Comparison of ENCODE assay signal across 22 cellular contexts in genomic region chr13:72061613-72062012, GRCh38.
DNase-seq lines count a peak whose midpoint lies in the region; ATAC-seq and TF ChIP-seq lines count a peak whose summit lies in the region.
"Had no signal": no experiment of that assay in that cellular context is flagged by ENCODE, and none has a peak within 500 bp of the region (broad histone marks: within the 10 kb centered on the region; RNA-seq: fewer than 3 reads in every experiment).

No MANE protein-coding gene starts in this region.

- no peak overlapping the region for H3K23ac ChIP-seq in mesenchymal stem cell (ENCODE audit: low read length in 2 of 2)

- peaks cover 13% of the 10 kb centered on the region for H3K4me1 ChIP-seq in GM23338 (ENCODE audit: insufficient read depth)
- no peaks in the 10 kb centered on the region for H3K4me1 ChIP-seq in HEK293 (ENCODE audit: control insufficient read depth, insufficient read depth, low read length)
- no peaks in the 10 kb centered on the region for H3K4me1 ChIP-seq in mesenchymal stem cell (ENCODE audit: control insufficient read depth, insufficient read depth, low read depth, low read length)
- H3K4me1 ChIP-seq in CD4-positive, alpha-beta memory T cell (ENCODE audit: insufficient read depth, low read length): no peaks in the 10 kb centered on the region
- H3K4me1 ChIP-seq: A549, BE2C had no signal

- H3K18ac ChIP-seq in mesenchymal stem cell (ENCODE audit: low read depth in 1 of 2, low read length in 2 of 2): no peak overlapping the region

- no peak overlapping the region for H3K4me3 ChIP-seq in GM23338
- H3K4me3 ChIP-seq in HEK293 (ENCODE audit: low read depth, low read length): no peak overlapping the region
- no peak overlapping the region for H3K4me3 ChIP-seq in mesenchymal stem cell (ENCODE audit: insufficient read depth in 1 of 2, low read depth in 1 of 2, low read length in 2 of 2)
- H3K4me3 ChIP-seq in CD4-positive, alpha-beta memory T cell (ENCODE audit: low read length in 2 of 2): no peak overlapping the region
- H3K4me3 ChIP-seq: A549; BLaER1 treated with 17β-estradiol and CSF1 and Interleukin-3, amounts not matched to agents 10 nM and 100 nM had no signal

- no peak overlapping the region for H3K4me2 ChIP-seq in GM23338
- no peak overlapping the region for H3K4me2 ChIP-seq in mesenchymal stem cell (ENCODE audit: low read length, poor library complexity, severe bottlenecking)
- H3K4me2 ChIP-seq: A549 had no signal

- TF ChIP-seq CTCF in GM23338 (conservative IDR thresholded peaks at IDR 0.05; ENCODE audit: low read depth in 2 of 2) (no peak), HEK293 (tag by site-specific recombination; IDR thresholded peaks at IDR 0.05) (no peak), WTC11 (IDR thresholded peaks at IDR 0.05) (no peak)

- CTCF ChIA-PET in HEK293 (lab: Yijun Ruan, JAX): interaction anchor here (0.7 kb wide), 1 partner anchor 263 kb away, joined by 3 read pairs; no protein-coding TSS in a partner anchor
- CTCF ChIA-PET in CD4-positive, alpha-beta memory T cell (lab: Charles Lee; ENCODE audit: partially characterized antibody): interaction anchor here (0.6 kb wide), 1 partner anchor 9 kb away, joined by 3 read pairs; no protein-coding TSS in a partner anchor
- CTCF ChIA-PET in WTC11 (lab: Charles Lee): interaction anchor here (0.6 kb wide), 1 partner anchor 41 kb away, joined by 3 read pairs; no protein-coding TSS in a partner anchor

- H3K14ac ChIP-seq in mesenchymal stem cell (ENCODE audit: low read length in 2 of 2): no peak overlapping the region

- no peak overlapping the region for H3K9ac ChIP-seq in mesenchymal stem cell (ENCODE audit: low read length)
- H3K9ac ChIP-seq: BLaER1 treated with 17β-estradiol and CSF1 and Interleukin-3, amounts not matched to agents 10 nM and 100 nM had no signal

- H3K27ac ChIP-seq in GM23338 (ENCODE audit: low read depth): no peak overlapping the region
- H3K27ac ChIP-seq in HEK293 (ENCODE audit: extremely low read depth, low read depth, low read length): no peak overlapping the region
- H3K27ac ChIP-seq in mesenchymal stem cell (ENCODE audit: low read length, poor library complexity, severe bottlenecking): no peak overlapping the region
- H3K27ac ChIP-seq in CD4-positive, alpha-beta memory T cell (ENCODE audit: low read depth, low read length): no peak overlapping the region
- H3K27ac ChIP-seq: A549 had no signal

- no peaks in the 10 kb centered on the region for H3K79me1 ChIP-seq in mesenchymal stem cell (replicated peaks; ENCODE audit: low read length, poor library complexity, severe bottlenecking)

- H3K36me3 ChIP-seq in GM23338 (ENCODE audit: insufficient read depth): no peaks in the 10 kb centered on the region; the same call in 1 of the 2 replicates
- H3K36me3 ChIP-seq in HEK293 (ENCODE audit: control insufficient read depth in 2 of 2, insufficient read depth in 1 of 2, low read length in 2 of 2): no peaks in the 10 kb centered on the region
- no peaks in the 10 kb centered on the region for H3K36me3 ChIP-seq in mesenchymal stem cell (ENCODE audit: control insufficient read depth in 1 of 2, insufficient read depth in 2 of 2, low read depth in 1 of 2, low read length in 2 of 2)
- no peaks in the 10 kb centered on the region for H3K36me3 ChIP-seq in CD4-positive, alpha-beta memory T cell (ENCODE audit: insufficient read depth, low read length)
- H3K36me3 ChIP-seq: BE2C; BLaER1 treated with 17β-estradiol and CSF1 and Interleukin-3, amounts not matched to agents 10 nM and 100 nM had no signal

- H2BK15ac ChIP-seq in mesenchymal stem cell (ENCODE audit: low read depth, poor library complexity, severe bottlenecking): no peak overlapping the region

- peaks cover 3% of the 10 kb centered on the region; the same call in 1 of the 2 replicates for H3K9me2 ChIP-seq in GM23338 (ENCODE audit: insufficient read depth)

- no peak overlapping the region for H2BK12ac ChIP-seq in mesenchymal stem cell (ENCODE audit: low read length in 2 of 2)

- H4K8ac ChIP-seq in mesenchymal stem cell (ENCODE audit: low read length): no peak overlapping the region

- no peak overlapping the region for H2AFZ ChIP-seq in GM23338
- H2AFZ ChIP-seq in mesenchymal stem cell (ENCODE audit: low read depth, low read length): no peak overlapping the region

- H3K36me3 Mint-ChIP-seq in GM23338 (ENCODE audit: low read depth) (peaks cover 6% of the 10 kb centered on the region), WTC11 (peaks cover 10% of the 10 kb centered on the region)
- no peaks in the 10 kb centered on the region for H3K36me3 Mint-ChIP-seq in CD4-positive, alpha-beta memory T cell
- H3K36me3 Mint-ChIP-seq: CD14-positive monocyte had no signal

- no peaks in the 10 kb centered on the region for H3K9me3 ChIP-seq in HEK293 (ENCODE audit: control insufficient read depth, insufficient read depth, low read depth, low read length)
- H3K9me3 ChIP-seq in mesenchymal stem cell (ENCODE audit: control insufficient read depth, low read length): peaks cover 22% of the 10 kb centered on the region
- no peaks in the 10 kb centered on the region for H3K9me3 ChIP-seq in CD4-positive, alpha-beta memory T cell (ENCODE audit: control insufficient read depth in 1 of 2, low read length in 2 of 2)
- H3K9me3 ChIP-seq: A549, BE2C had no signal

- H3K9me3 Mint-ChIP-seq in GM23338 (peaks cover 20% of the 10 kb centered on the region; the same call in 2 of the 3 replicates), WTC11 (peaks cover 37% of the 10 kb centered on the region)
- H3K9me3 Mint-ChIP-seq in CD4-positive, alpha-beta memory T cell: peaks cover 2 to 42% (median 15%) of the 10 kb centered on the region in 8 donors

- H3K4me3 Mint-ChIP-seq in GM23338: no peak overlapping the region
- H3K4me3 Mint-ChIP-seq in CD4-positive, alpha-beta memory T cell: no peak overlapping the region
- no peak overlapping the region for H3K4me3 Mint-ChIP-seq in WTC11
- H3K4me3 Mint-ChIP-seq: CD14-positive monocyte; CD4-positive, alpha-beta T cell; HFFc6 had no signal

- no peak overlapping the region for H2BK120ac ChIP-seq in mesenchymal stem cell (ENCODE audit: low read depth, low read length)

- DNase-seq in GM23338 (ENCODE audit: low spot score) (no peak), mesenchymal stem cell (peak; percentile 1), WTC11 (ENCODE audit: low spot score) (no peak), D341Med (ENCODE audit: low spot score) (no peak)
- no peak for DNase-seq in CD4-positive, alpha-beta memory T cell
- DNase-seq: 8988T; ACHN; AML-193; BE2C; Calu3; CD4-positive, alpha-beta T cell; COR-L47; DMS153; DND-41; H7; HCEC 1CT; HFFc6 had no signal

- no peak overlapping the region for H3K4ac ChIP-seq in mesenchymal stem cell (ENCODE audit: low read depth in 1 of 2, low read length in 2 of 2)

- H3K79me2 ChIP-seq in GM23338 (replicated peaks; ENCODE audit: insufficient read depth): no peaks in the 10 kb centered on the region

- intact Hi-C loops in CD4-positive, alpha-beta memory T cell (cut with micrococcal nuclease): no loop called here

- H3F3A ChIP-seq in GM23338 (replicated peaks; ENCODE audit: low read depth): no peaks in the 10 kb centered on the region

- H2BK5ac ChIP-seq in mesenchymal stem cell (ENCODE audit: low read depth, low read length, poor library complexity, severe bottlenecking): no peak overlapping the region

- POLR2A ChIA-PET in HEK293 (lab: Yijun Ruan, JAX): no interaction called here
- POLR2A ChIA-PET in CD4-positive, alpha-beta memory T cell (lab: Charles Lee; ENCODE audit: partially characterized antibody): no interaction called here
- POLR2A ChIA-PET in WTC11 (lab: Charles Lee): interaction anchor here (0.6 kb wide), 1 partner anchor 663 kb away, joined by 6 read pairs; no protein-coding TSS in a partner anchor

- H3K27ac Mint-ChIP-seq in GM23338 (no peak overlapping the region), WTC11 (no peak overlapping the region)
- H3K27ac Mint-ChIP-seq in CD4-positive, alpha-beta memory T cell: no peak overlapping the region
- H3K27ac Mint-ChIP-seq: CD14-positive monocyte; CD4-positive, alpha-beta T cell; HFFc6 had no signal

- WGBS in mesenchymal stem cell: 89% methylated on average over 2 of the region's 2 CpGs

- no peaks in the 10 kb centered on the region for H4K20me1 ChIP-seq in GM23338 (replicated peaks; ENCODE audit: insufficient read depth)
- H4K20me1 ChIP-seq: BLaER1 treated with 17β-estradiol and CSF1 and Interleukin-3, amounts not matched to agents 10 nM and 100 nM had no signal

- no peak overlapping the region for H2AK5ac ChIP-seq in mesenchymal stem cell (ENCODE audit: low read length, severe bottlenecking)

- ATAC-seq in GM23338 (no peak), WTC11 (no peak)
- ATAC-seq: A549 had no signal

- peaks cover 19% of the 10 kb centered on the region for H3K4me1 Mint-ChIP-seq in GM23338
- no peaks in the 10 kb centered on the region for H3K4me1 Mint-ChIP-seq in CD4-positive, alpha-beta memory T cell
- peaks cover 29% of the 10 kb centered on the region for H3K4me1 Mint-ChIP-seq in WTC11
- H3K4me1 Mint-ChIP-seq: CD14-positive monocyte had no signal

- no peak overlapping the region for H4K91ac ChIP-seq in mesenchymal stem cell (ENCODE audit: low read length)

- H3K27me3 Mint-ChIP-seq in GM23338 (ENCODE audit: insufficient read depth, low read depth, poor library complexity): peaks cover 6% of the 10 kb centered on the region
- no peaks in the 10 kb centered on the region for H3K27me3 Mint-ChIP-seq in CD4-positive, alpha-beta memory T cell
- peaks cover 34% of the 10 kb centered on the region for H3K27me3 Mint-ChIP-seq in WTC11 (ENCODE audit: low read depth)
- H3K27me3 Mint-ChIP-seq: CD4-positive, alpha-beta T cell had no signal

- H3K27me3 ChIP-seq in GM23338 (ENCODE audit: insufficient read depth) (no peaks in the 10 kb centered on the region), mesenchymal stem cell (ENCODE audit: control insufficient read depth in 1 of 2, insufficient read depth in 1 of 2, low read length in 2 of 2) (no peaks in the 10 kb centered on the region)
- H3K27me3 ChIP-seq in CD4-positive, alpha-beta memory T cell (ENCODE audit: insufficient read depth, low read length): no peaks in the 10 kb centered on the region
- H3K27me3 ChIP-seq: BE2C; BLaER1 treated with 17β-estradiol and CSF1 and Interleukin-3, amounts not matched to agents 10 nM and 100 nM had no signal

TF ChIP-seq in GM23338, 12 proteins besides CTCF, POLR2A, EP300 and RAD21 (continues in another document):
- no peak for TF ChIP-seq CREB1 (CRISPR knock-in tag; IDR thresholded peaks at IDR 0.05; ENCODE audit: low read depth)

TF ChIP-seq in PFSK-1, 5 proteins besides CTCF, POLR2A, EP300 and RAD21 (continues in another document):
- TF ChIP-seq FOXP2 (optimal IDR thresholded peaks at IDR 0.05; ENCODE audit: borderline replicate concordance, extremely low read depth, extremely low read length, insufficient read depth): no peak
- no peak for TF ChIP-seq SIN3A (IDR thresholded peaks at IDR 0.05; ENCODE audit: borderline replicate concordance, insufficient read depth, low read length)
